Comparison of ENCODE assay signal across 16 cellular contexts in genomic region chr2:20454036-20454981, GRCh38. TPM values are rescaled to one million over a fixed set of nuclear protein-coding genes. Genes with fewer than 3 reads are reported as not detected.
DNase-seq lines count a peak whose midpoint lies in the region; ATAC-seq and TF ChIP-seq lines count a peak whose summit lies in the region.
"Had no signal": no experiment of that assay in that cellular context is flagged by ENCODE, and none has a peak within 500 bp of the region (broad histone marks: within the 10 kb centered on the region; RNA-seq: fewer than 3 reads in every experiment).

No MANE protein-coding gene starts in this region.

- H3K56ac ChIP-seq in IMR-90 (ENCODE audit: extremely low read depth, insufficient read depth, low read length): no peak overlapping the region

- peaks cover 1% of the 10 kb centered on the region for H3K36me3 Mint-ChIP-seq in CD8-positive, alpha-beta T cell
- H3K36me3 Mint-ChIP-seq: CD4-positive, CD25-positive, alpha-beta regulatory T cell had no signal

- H2AK9ac ChIP-seq in IMR-90 (replicated peaks; ENCODE audit: low read depth, low read length, poor library complexity): no peak overlapping the region

- H3K4me1 ChIP-seq in IMR-90 (ENCODE audit: control insufficient read depth, insufficient read depth, low read length) (peaks cover 20% of the 10 kb centered on the region), rectal smooth muscle tissue (ENCODE audit: control insufficient read depth, insufficient read depth, low read length) (peaks cover 39% of the 10 kb centered on the region)
- no peaks in the 10 kb centered on the region for H3K4me1 ChIP-seq in CD8-positive, alpha-beta T cell (ENCODE audit: insufficient read depth, low read length)

- WGBS in IMR-90 (ENCODE audit: extremely low coverage in 2 of 2, insufficient read length in 1 of 2), 2 experiments: no CpG with 5 or more reads among the region's 7 CpGs

- no peaks in the 10 kb centered on the region for H3K9me3 Mint-ChIP-seq in CD8-positive, alpha-beta T cell
- H3K9me3 Mint-ChIP-seq: H9 had no signal

- H3K9me3 ChIP-seq in IMR-90 (ENCODE audit: control insufficient read depth, insufficient read depth, low read length) (no peaks in the 10 kb centered on the region), WERI-Rb-1 (ENCODE audit: severe bottlenecking) (no peaks in the 10 kb centered on the region)
- H3K9me3 ChIP-seq in CD8-positive, alpha-beta T cell (ENCODE audit: low read length): no peaks in the 10 kb centered on the region

- H4K91ac ChIP-seq in IMR-90 (ENCODE audit: insufficient read depth, low read depth, low read length): no peak overlapping the region; the same call in 1 of the 2 replicates

- H4K5ac ChIP-seq in IMR-90 (ENCODE audit: low read depth, low read length): no peak overlapping the region

- H2AFZ ChIP-seq in IMR-90 (replicated peaks; ENCODE audit: low read length, poor library complexity): no peak overlapping the region

- H3K9me1 ChIP-seq in IMR-90 (ENCODE audit: insufficient read depth, low read length): peaks cover 9% of the 10 kb centered on the region

- peaks cover 2% of the 10 kb centered on the region for H3K4me1 Mint-ChIP-seq in CD8-positive, alpha-beta T cell (ENCODE audit: low read depth)

- no peak overlapping the region for H4K8ac ChIP-seq in IMR-90 (ENCODE audit: low read depth in 2 of 2, low read length in 2 of 2)

- no peak for ATAC-seq in IMR-90 (ENCODE audit: low read depth)
- no peak for ATAC-seq in CD8-positive, alpha-beta T cell

- H3K36me3 ChIP-seq in IMR-90 (ENCODE audit: control insufficient read depth, insufficient read depth, low read length): no peaks in the 10 kb centered on the region
- H3K36me3 ChIP-seq in WERI-Rb-1: peaks cover 5% of the 10 kb centered on the region
- H3K36me3 ChIP-seq in rectal smooth muscle tissue (ENCODE audit: control insufficient read depth, insufficient read depth, low read length): peaks cover 3% of the 10 kb centered on the region
- H3K36me3 ChIP-seq in CD8-positive, alpha-beta T cell (ENCODE audit: insufficient read depth, low read length): no peaks in the 10 kb centered on the region

- TF ChIP-seq CTCF in IMR-90 (conservative IDR thresholded peaks at IDR 0.05; ENCODE audit: low read depth, low read length): no peak
- no peak for TF ChIP-seq CTCF in WERI-Rb-1 (IDR thresholded peaks at IDR 0.05; ENCODE audit: low read depth, low read length)
- TF ChIP-seq CTCF in CD8-positive, alpha-beta T cell (IDR thresholded peaks at IDR 0.05): no peak

- H3K27me3 ChIP-seq in IMR-90 (ENCODE audit: control insufficient read depth, insufficient read depth, low read length) (no peaks in the 10 kb centered on the region), WERI-Rb-1 (ENCODE audit: insufficient read depth, low read depth, severe bottlenecking) (no peaks in the 10 kb centered on the region), rectal smooth muscle tissue (ENCODE audit: control insufficient read depth, insufficient read depth, low read length) (no peaks in the 10 kb centered on the region)
- no peaks in the 10 kb centered on the region for H3K27me3 ChIP-seq in CD8-positive, alpha-beta T cell (ENCODE audit: insufficient read depth, low read length)

- H3K9ac ChIP-seq in IMR-90 (ENCODE audit: low read depth, low read length): no peak overlapping the region
- H3K9ac ChIP-seq in rectal smooth muscle tissue (ENCODE audit: low read length): no peak overlapping the region

- peaks cover 21% of the 10 kb centered on the region for H4K20me1 ChIP-seq in IMR-90 (ENCODE audit: insufficient read depth, low read length)

- H3K14ac ChIP-seq in IMR-90 (replicated peaks; ENCODE audit: low read depth, low read length): no peak overlapping the region

- dilution Hi-C loops in IMR-90 (cut with HindIII; ENCODE audit: low sequenced_read_pairs, unreplicated experiment): no loop called here

- H2BK15ac ChIP-seq in IMR-90 (ENCODE audit: low read depth, low read length): no peak overlapping the region

- H2BK120ac ChIP-seq in IMR-90 (ENCODE audit: low read depth, low read length): no peak overlapping the region; the same call in 1 of the 2 replicates

- no peak overlapping the region for H3K27ac Mint-ChIP-seq in CD8-positive, alpha-beta T cell
- H3K27ac Mint-ChIP-seq: CD4-positive, CD25-positive, alpha-beta regulatory T cell; H9 had no signal

- no peak overlapping the region for H3K27ac ChIP-seq in IMR-90 (ENCODE audit: insufficient read depth, low read length)
- H3K27ac ChIP-seq in WERI-Rb-1: no peak overlapping the region
- peak overlapping the region; percentile 17 for H3K27ac ChIP-seq in rectal smooth muscle tissue (ENCODE audit: low read depth, low read length)
- no peak overlapping the region for H3K27ac ChIP-seq in CD8-positive, alpha-beta T cell (ENCODE audit: low read depth, low read length)
- H3K27ac ChIP-seq: HL-60 had no signal

- POLR2A ChIA-PET in IMR-90 (lab: Charles Lee; ENCODE audit: unreplicated experiment): no interaction called here
- POLR2A ChIA-PET in CD8-positive, alpha-beta T cell (lab: Charles Lee): no interaction called here

- intact Hi-C loops in IMR-90 (cut with micrococcal nuclease): no loop called here
- intact Hi-C loops in CD8-positive, alpha-beta T cell (cut with DNase I, micrococcal nuclease): no loop called here

- H3K4me3 Mint-ChIP-seq in CD8-positive, alpha-beta T cell: no peak overlapping the region
- H3K4me3 Mint-ChIP-seq: H9 had no signal

- DNase-seq in IMR-90 (no peak), WERI-Rb-1 (peak; percentile 2), islet precursor cell (peak; percentile 33), SKM-1 (lab: John Stamatoyannopoulos, UW; ENCODE audit: unreplicated experiment) (no peak)
- no peak for DNase-seq in CD8-positive, alpha-beta T cell
- DNase-seq in stimulated activated CD4-positive, alpha-beta T cell treated with anti-CD3 and anti-CD28 coated beads, Interleukin-15, amount 100 ng/mL, for 24 hours: no peak
- DNase-seq: Calu3; CD4-positive, CD25-positive, alpha-beta regulatory T cell; DMS53; H9; NCI-H1105 treated with DMSO at 0.1 percent for 48 hours; NCI-H1694 treated with DMSO at 0.1 percent for 48 hours; NCI-H748 treated with DMSO at 0.1 percent for 48 hours; OCI-M1 had no signal

- no peak for TF ChIP-seq POLR2A in IMR-90 (IDR thresholded peaks at IDR 0.05; ENCODE audit: low read depth, low read length)

- no peak overlapping the region for H3K4me2 ChIP-seq in IMR-90 (ENCODE audit: low read depth, low read length)

- 0 out of 2 replicates have a peak overlapping the region, but pooled peaks have one; percentile 8 for H3K4ac ChIP-seq in IMR-90 (ENCODE audit: low read depth, low read length)

- H3K4me3 ChIP-seq in IMR-90 (ENCODE audit: insufficient read depth, low read depth, low read length): no peak overlapping the region
- no peak overlapping the region for H3K4me3 ChIP-seq in WERI-Rb-1 (ENCODE audit: low read depth, low read length)
- H3K4me3 ChIP-seq in rectal smooth muscle tissue (ENCODE audit: low read length): no peak overlapping the region
- H3K4me3 ChIP-seq in CD8-positive, alpha-beta T cell (ENCODE audit: low read depth, low read length): no peak overlapping the region

- no TSS peak for BruUV-seq in IMR-90 (replicated peaks; lab: Mats Ljungman, UMichigan)

- CTCF ChIA-PET in IMR-90 (lab: Yijun Ruan, JAX): no interaction called here
- CTCF ChIA-PET in CD8-positive, alpha-beta T cell (lab: Charles Lee): interaction anchor here (0.7 to 2.7 kb wide), 4 partner anchors 9 to 95 kb away, joined by 3 to 7 read pairs (median 3); no protein-coding TSS in a partner anchor

- peaks cover 41% of the 10 kb centered on the region for H3K27me3 Mint-ChIP-seq in CD8-positive, alpha-beta T cell (ENCODE audit: low read depth)

- TF ChIP-seq RAD21 in IMR-90 (IDR thresholded peaks at IDR 0.05; ENCODE audit: low read length): no peak

- H2BK20ac ChIP-seq in IMR-90 (ENCODE audit: low read depth, low read length): no peak overlapping the region

- no peak overlapping the region for H2BK5ac ChIP-seq in IMR-90 (ENCODE audit: low read depth, low read length, poor library complexity, severe bottlenecking)

- H3K23ac ChIP-seq in IMR-90 (ENCODE audit: low read depth, low read length): no peak overlapping the region

- no peak overlapping the region for H3K18ac ChIP-seq in IMR-90 (ENCODE audit: low read depth, low read length)

- peaks cover 3 to 12% of the 10 kb centered on the region in 2 experiments; a peak in 3 of 4 replicates for H3K79me1 ChIP-seq in IMR-90 (ENCODE audit: low read depth in 1 of 2, low read length in 2 of 2)

- in situ Hi-C loops in IMR-90 (cut with MboI; ENCODE audit: low sequenced_read_pairs): loop anchor here (5.0 kb wide), 1 partner anchor 38 kb away; no protein-coding TSS in a partner anchor

- no peak overlapping the region for H2AK5ac ChIP-seq in IMR-90 (ENCODE audit: low read depth, low read length)

TF ChIP-seq in IMR-90, 13 proteins besides CTCF, POLR2A, EP300 and RAD21 (continues in another document):
- TF ChIP-seq USF2 (IDR thresholded peaks at IDR 0.05; ENCODE audit: low read depth, low read length) (no peak), RFX5 (IDR thresholded peaks at IDR 0.05; ENCODE audit: low read depth, low read length) (no peak), SMC3 (IDR thresholded peaks at IDR 0.05; ENCODE audit: low read depth, low read length) (no peak), CEBPB (IDR thresholded peaks at IDR 0.05; ENCODE audit: low read depth, low read length) (no peak), MXI1 (IDR thresholded peaks at IDR 0.05; ENCODE audit: borderline replicate concordance, low read depth, low read length) (no peak), RCOR1 (IDR thresholded peaks at IDR 0.05; ENCODE audit: insufficient replicate concordance, low read length) (no peak), MAFK (IDR thresholded peaks at IDR 0.05; ENCODE audit: low read depth, low read length) (no peak)

RNA-seq across cellular contexts. Expression of gene RHOB, which starts 7.4 kb away (rescaled TPM):
- 112 and 151 TPM in 2 replicates for total RNA-seq in IMR-90 (2012; rRNA removed)
- 149 and 201 TPM in 2 replicates for polyA plus RNA-seq in IMR-90 (2012; rRNA removed)
- 238 and 364 TPM in 2 replicates for polyA plus RNA-seq in IMR-90 (2012; cell fraction: cytosol; rRNA removed)
- polyA plus RNA-seq in IMR-90 (2012; cell fraction: nucleus; rRNA removed; ENCODE audit: low replicate concordance): 195 and 365 TPM in 2 replicates
- total RNA-seq in CD8-positive, alpha-beta T cell: 10 to 100 TPM; 24.0 to 24.7 TPM

Comparison
In these comparisons a context has a peak if more than half of its experiments do, and no peak if none do; other contexts are left out.
1. DNase-seq: peak in WERI-Rb-1 (single experiment) and islet precursor cell (single experiment); none in IMR-90 (single experiment), SKM-1 (single experiment), CD8-positive, alpha-beta T cell (0 of 7) and stimulated activated CD4-positive, alpha-beta T cell treated with anti-CD3 and anti-CD28 coated beads, Interleukin-15, amount 100 ng/mL, for 24 hours (single experiment).